9 cellular contexts compared by ENCODE assay signal in genomic region chr2:230441188-230441897, GRCh38. TPM values are rescaled to one million over a fixed set of nuclear protein-coding genes. Genes with fewer than 3 reads are reported as not detected.
DNase-seq lines count a peak whose midpoint lies in the region; ATAC-seq and TF ChIP-seq lines count a peak whose summit lies in the region.
"Had no signal": no experiment of that assay in that cellular context is flagged by ENCODE, and none has a peak within 500 bp of the region (broad histone marks: within the 10 kb centered on the region; RNA-seq: fewer than 3 reads in every experiment).

No MANE protein-coding gene starts in this region.

- H3K27me3 Mint-ChIP-seq in endodermal cell (ENCODE audit: insufficient read depth), result no peaks in the 10 kb centered on the region

- H3K27ac Mint-ChIP-seq in endodermal cell, result no peak overlapping the region

- H4K8ac ChIP-seq in mesenchymal stem cell (ENCODE audit: low read length), result no peak overlapping the region

- H3K4ac ChIP-seq in mesenchymal stem cell (ENCODE audit: low read depth in 1 of 2, low read length in 2 of 2), result no peak overlapping the region

- H3K27me3 ChIP-seq in mesenchymal stem cell (ENCODE audit: control insufficient read depth in 1 of 2, insufficient read depth in 1 of 2, low read length in 2 of 2), result no peaks in the 10 kb centered on the region
- no peaks in the 10 kb centered on the region for H3K27me3 ChIP-seq in endodermal cell (ENCODE audit: control insufficient read depth, insufficient read depth, low read length, poor library complexity, severe bottlenecking)

- peaks cover 12 to 66% of the 10 kb centered on the region in 2 experiments for H3K36me3 ChIP-seq in mesenchymal stem cell (ENCODE audit: control insufficient read depth in 1 of 2, insufficient read depth in 2 of 2, low read depth in 1 of 2, low read length in 2 of 2)
- H3K36me3 ChIP-seq in endodermal cell (ENCODE audit: control insufficient read depth, insufficient read depth, low read length), result no peaks in the 10 kb centered on the region

- no peak overlapping the region for H3K27ac ChIP-seq in mesenchymal stem cell (ENCODE audit: low read length, poor library complexity, severe bottlenecking)
- no peak overlapping the region for H3K27ac ChIP-seq in endodermal cell (ENCODE audit: low read depth, low read length)

- no peak overlapping the region for H2BK5ac ChIP-seq in mesenchymal stem cell (ENCODE audit: low read depth, low read length, poor library complexity, severe bottlenecking)

- H3K4me1 ChIP-seq in mesenchymal stem cell (ENCODE audit: control insufficient read depth, insufficient read depth, low read depth, low read length) (peaks cover 1% of the 10 kb centered on the region), endodermal cell (ENCODE audit: control insufficient read depth, insufficient read depth, low read length) (no peaks in the 10 kb centered on the region)

- peak; percentile 23 for DNase-seq in activated effector memory CD4-positive, alpha-beta T cell treated with Interleukin-2 at 50 U/mL for 16 hours
- DNase-seq in mesenchymal stem cell (peak; percentile 34), NCI-H748 treated with DMSO at 0.1 percent for 48 hours (lab: John Stamatoyannopoulos, UW) (no peak), DMS79 treated with DMSO at 0.1 percent for 48 hours (lab: John Stamatoyannopoulos, UW) (no peak), endodermal cell (no peak)

- no peak overlapping the region for H2AK5ac ChIP-seq in mesenchymal stem cell (ENCODE audit: low read length, severe bottlenecking)

- peaks cover 1% of the 10 kb centered on the region for H3K9me3 Mint-ChIP-seq in endodermal cell

- H3K14ac ChIP-seq in mesenchymal stem cell (ENCODE audit: low read length in 2 of 2), result no peak overlapping the region

- H2AFZ ChIP-seq in mesenchymal stem cell (ENCODE audit: low read depth, low read length), result no peak overlapping the region

- H2BK120ac ChIP-seq in mesenchymal stem cell (ENCODE audit: low read depth, low read length), result no peak overlapping the region

- H2BK12ac ChIP-seq in mesenchymal stem cell (ENCODE audit: low read length in 2 of 2), result no peak overlapping the region

- H2BK15ac ChIP-seq in mesenchymal stem cell (ENCODE audit: low read depth, poor library complexity, severe bottlenecking), result no peak overlapping the region

- H3K4me3 ChIP-seq in mesenchymal stem cell (ENCODE audit: insufficient read depth in 1 of 2, low read depth in 1 of 2, low read length in 2 of 2) (peak overlapping the region in 1 of 2 experiments; percentile 5), endodermal cell (ENCODE audit: low read length) (no peak overlapping the region)

- H3K4me3 Mint-ChIP-seq in endodermal cell, result no peak overlapping the region

- WGBS in mesenchymal stem cell, result 98% methylated on average over 3 of the region's 4 CpGs
- 89 to 100% methylated on average over 2 to 4 of the region's 4 CpGs for WGBS in endodermal cell (ENCODE audit: insufficient coverage in 1 of 2, insufficient read length in 1 of 2), 2 experiments

- TF ChIP-seq CTCF in endodermal cell (conservative IDR thresholded peaks at IDR 0.05), result no peak

- H3K4me2 ChIP-seq in mesenchymal stem cell (ENCODE audit: low read length, poor library complexity, severe bottlenecking), result no peak overlapping the region

- ATAC-seq in GM19025 (IDR thresholded peaks at IDR 0.05; ENCODE audit: low read depth, unreplicated experiment) (peak; percentile 62), HG03457 (IDR thresholded peaks at IDR 0.05; ENCODE audit: unreplicated experiment) (peak; percentile 48), HG02588 (IDR thresholded peaks at IDR 0.05; ENCODE audit: unreplicated experiment) (no peak)

- H3K36me3 Mint-ChIP-seq in endodermal cell (ENCODE audit: low read depth), result no peaks in the 10 kb centered on the region

- H3K23ac ChIP-seq in mesenchymal stem cell (ENCODE audit: low read length in 2 of 2), result no peak overlapping the region

- H3K9ac ChIP-seq in mesenchymal stem cell (ENCODE audit: low read length) (peak overlapping the region; percentile 28), endodermal cell (ENCODE audit: extremely low read depth, low read length, poor library complexity, severe bottlenecking) (no peak overlapping the region)

- peaks cover 5% of the 10 kb centered on the region for H3K4me1 Mint-ChIP-seq in endodermal cell

- H3K9me3 ChIP-seq in mesenchymal stem cell (ENCODE audit: control insufficient read depth, low read length), result peaks cover 5% of the 10 kb centered on the region
- H3K9me3 ChIP-seq in endodermal cell (ENCODE audit: control insufficient read depth, low read length), result peaks cover 6% of the 10 kb centered on the region

- no peak overlapping the region for H4K91ac ChIP-seq in mesenchymal stem cell (ENCODE audit: low read length)

- peaks cover 17% of the 10 kb centered on the region for H3K79me1 ChIP-seq in mesenchymal stem cell (replicated peaks; ENCODE audit: low read length, poor library complexity, severe bottlenecking)

- no peak overlapping the region for H3K18ac ChIP-seq in mesenchymal stem cell (ENCODE audit: low read depth in 1 of 2, low read length in 2 of 2)

RNA-seq across cellular contexts. Expression of gene SP100, which starts 25.3 kb away (rescaled TPM):
- polyA plus RNA-seq in mesenchymal stem cell (2013, experiment 1 of 2), result 71.1 TPM
- polyA plus RNA-seq in mesenchymal stem cell (2013, experiment 2 of 2), result 72.9 TPM
- total RNA-seq in endodermal cell, result under 1 TPM; 0.11 to 0.70 TPM
- not detected for polyA plus RNA-seq in endodermal cell (2013, experiment 1 of 2)
- 0.50 TPM for polyA plus RNA-seq in endodermal cell (2013, experiment 2 of 2)
- polyA plus RNA-seq: neural cell had no signal

Comparison
In these comparisons a context has a peak if more than half of its experiments do, and no peak if none do; other contexts are left out.
1. DNase-seq: peak in activated effector memory CD4-positive, alpha-beta T cell treated with Interleukin-2 at 50 U/mL for 16 hours (single experiment) and mesenchymal stem cell (single experiment); none in NCI-H748 treated with DMSO at 0.1 percent for 48 hours (single experiment), DMS79 treated with DMSO at 0.1 percent for 48 hours (single experiment) and endodermal cell (single experiment).